ENCODE assay signal across 20 cellular contexts in genomic region chr17:81957691-81958432, GRCh38. TPM values are rescaled to one million over a fixed set of nuclear protein-coding genes. Genes with fewer than 3 reads are reported as not detected.
"Had no signal": no experiment of that assay in that cellular context is flagged by ENCODE, and none has a peak within 500 bp of the region (broad histone marks: within the 10 kb centered on the region; RNA-seq: fewer than 3 reads in every experiment).

No MANE protein-coding gene starts in this region.

- H3K9me3 Mint-ChIP-seq: activated CD8-positive, alpha-beta T cell treated with anti-CD3 and anti-CD28 coated beads for 36 hours; activated naive CD4-positive, alpha-beta T cell treated with anti-CD3 and anti-CD28 coated beads, Interleukin-2, amount 10 ng/mL, durations not matched to agents 7 days and 5 days; stimulated activated naive CD8-positive, alpha-beta T cell treated with anti-CD3 and anti-CD28 coated beads, Interleukin-15, Interleukin-2, amounts not matched to agents 100 ng/mL and 50 ng/mL, for 24 hours had no signal

- H3K27ac Mint-ChIP-seq: activated CD8-positive, alpha-beta T cell treated with anti-CD3 and anti-CD28 coated beads for 36 hours; activated naive CD4-positive, alpha-beta T cell treated with anti-CD3 and anti-CD28 coated beads, Interleukin-2, amount 10 ng/mL, durations not matched to agents 7 days and 5 days; stimulated activated naive CD8-positive, alpha-beta T cell treated with anti-CD3 and anti-CD28 coated beads, Interleukin-15, Interleukin-2, amounts not matched to agents 100 ng/mL and 50 ng/mL, for 24 hours had no signal

- DNase-seq: activated CD8-positive, alpha-beta memory T cell treated with anti-CD3 and anti-CD28 coated beads, Interleukin-2, amount 50 U/mL, for 4 hours; activated CD8-positive, alpha-beta T cell treated with anti-CD3 and anti-CD28 coated beads for 36 hours; activated naive CD4-positive, alpha-beta T cell treated with anti-CD3 and anti-CD28 coated beads, Interleukin-2, amount 10 ng/mL, durations not matched to agents 7 days and 5 days; adrenal gland; caudate nucleus; effector memory CD4-positive, alpha-beta T cell; hippocampal formation; occipital lobe; stimulated activated CD4-positive, alpha-beta T cell treated with anti-CD3 and anti-CD28 coated beads, Interleukin-4, amount 100 ng/mL, for 1 hour; stimulated activated CD8-positive, alpha-beta memory T cell treated with anti-CD3 and anti-CD28 coated beads, Interleukin-4, amount 100 ng/mL, for 48 hours; upper lobe of right lung had no signal

- ATAC-seq: activated CD4-positive, CD25-positive, alpha-beta regulatory T cell treated with anti-CD3 and anti-CD28 coated beads, Interleukin-2, amount 50 U/mL, for 24 hours; activated CD8-positive, alpha-beta T cell treated with anti-CD3 and anti-CD28 coated beads for 36 hours; gastroesophageal sphincter; upper lobe of right lung had no signal

- H3K27ac ChIP-seq: adrenal gland, gastroesophageal sphincter, upper lobe of right lung had no signal

- H3K4me3 Mint-ChIP-seq: activated CD8-positive, alpha-beta T cell treated with anti-CD3 and anti-CD28 coated beads for 36 hours; stimulated activated naive CD8-positive, alpha-beta T cell treated with anti-CD3 and anti-CD28 coated beads, Interleukin-15, Interleukin-2, amounts not matched to agents 100 ng/mL and 50 ng/mL, for 24 hours had no signal

- H3K4me3 ChIP-seq: adrenal gland, gastroesophageal sphincter, upper lobe of right lung had no signal

- H3K36me3 Mint-ChIP-seq: activated naive CD4-positive, alpha-beta T cell treated with anti-CD3 and anti-CD28 coated beads, Interleukin-2, amount 10 ng/mL, durations not matched to agents 7 days and 5 days had no signal

RNA-seq across cellular contexts. Expression of gene NOTUM, which starts 3.1 kb away (rescaled TPM):
- total RNA-seq: epithelial cell of proximal tubule had no signal

RNA-seq across cellular contexts. Expression of gene MYADML2, which starts 10.8 kb away (rescaled TPM):
- total RNA-seq: activated CD8-positive, alpha-beta T cell treated with anti-CD3 and anti-CD28 coated beads for 36 hours; adrenal gland; epithelial cell of proximal tubule; gastroesophageal sphincter; kidney epithelial cell; lower leg skin; pulmonary artery endothelial cell; T-helper 1 cell treated with Interleukin-12 subunit alpha and Interleukin-12 subunit beta and Interleukin-4 antibody, amounts not matched to agents 30 ng/mL and 1 ng/mL, for 36 hours; temporal lobe; upper lobe of right lung had no signal
- polyA plus RNA-seq: adrenal gland had no signal
